ENCODE assay signal across 9 cellular contexts in the genomic region with DNA sequence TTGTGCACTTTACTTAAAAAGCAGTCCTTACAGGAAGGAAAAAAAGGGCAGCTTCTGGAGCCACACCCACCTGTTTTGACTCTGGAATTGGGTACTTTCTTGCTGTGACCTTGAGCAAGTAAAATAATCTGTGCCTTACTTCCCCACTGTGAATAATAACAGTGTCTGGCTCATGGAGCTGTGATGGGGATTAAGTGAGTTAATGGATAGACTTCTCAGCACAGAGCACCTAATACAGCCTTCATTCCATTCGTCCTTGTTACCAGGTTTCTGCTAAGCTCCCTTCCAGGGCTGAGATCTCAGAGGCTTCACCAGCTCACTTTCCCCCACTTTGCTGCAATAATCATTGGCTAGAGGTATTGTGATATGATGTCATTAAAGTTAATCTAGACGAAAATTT. TPM values are rescaled to one million over a fixed set of nuclear protein-coding genes. Genes with fewer than 3 reads are reported as not detected.
A peak's percentile ranks its signal among the peaks of the same experiment; 100 is the strongest.
DNase-seq lines count a peak whose midpoint lies in the region; ATAC-seq and TF ChIP-seq lines count a peak whose summit lies in the region.
"Had no signal": no experiment of that assay in that cellular context is flagged by ENCODE, and none has a peak within 500 bp of the region (broad histone marks: within the 10 kb centered on the region; RNA-seq: fewer than 3 reads in every experiment).

No MANE protein-coding gene starts in this region.

- POLR2A ChIA-PET in IMR-90 (lab: Charles Lee; ENCODE audit: unreplicated experiment), result no interaction called here

- H2AK9ac ChIP-seq in IMR-90 (replicated peaks; ENCODE audit: low read depth, low read length, poor library complexity), result no peak overlapping the region

- no peak overlapping the region for H3K9ac ChIP-seq in IMR-90 (ENCODE audit: low read depth, low read length)
- no peak overlapping the region for H3K9ac ChIP-seq in SU-DHL-6 (ENCODE audit: low read length)

- TF ChIP-seq POLR2A in IMR-90 (IDR thresholded peaks at IDR 0.05; ENCODE audit: low read depth, low read length), result no peak
- no peak for TF ChIP-seq POLR2A in gastrocnemius medialis (IDR thresholded peaks at IDR 0.05)

- peaks cover 2% of the 10 kb centered on the region; the same call in 1 of the 2 replicates for H3K9me1 ChIP-seq in IMR-90 (ENCODE audit: insufficient read depth, low read length)

- H3K14ac ChIP-seq in IMR-90 (replicated peaks; ENCODE audit: low read depth, low read length), result no peak overlapping the region

- peak overlapping the region; percentile 32 for H2AK5ac ChIP-seq in IMR-90 (ENCODE audit: low read depth, low read length)

- CTCF ChIA-PET in IMR-90 (lab: Yijun Ruan, JAX), result no interaction called here

- H3K23ac ChIP-seq in IMR-90 (ENCODE audit: low read depth, low read length), result no peak overlapping the region

- H3K9me2 ChIP-seq in SU-DHL-6 (replicated peaks; ENCODE audit: insufficient read depth, low read length), result no peaks in the 10 kb centered on the region

- H3K9me3 ChIP-seq in IMR-90 (ENCODE audit: control insufficient read depth, insufficient read depth, low read length) (no peaks in the 10 kb centered on the region), SU-DHL-6 (ENCODE audit: insufficient read depth, low read length) (no peaks in the 10 kb centered on the region), gastrocnemius medialis (no peaks in the 10 kb centered on the region)
- no peaks in the 10 kb centered on the region for H3K9me3 ChIP-seq in effector memory CD4-positive, alpha-beta T cell (ENCODE audit: control insufficient read depth, low read length)

- BruUV-seq in IMR-90 (replicated peaks; lab: Mats Ljungman, UMichigan), result no TSS peak

- no peaks in the 10 kb centered on the region for H3K79me2 ChIP-seq in SU-DHL-6 (ENCODE audit: insufficient read depth, low read length)

- no CpG with 5 or more reads among the region's 2 CpGs for WGBS in IMR-90 (ENCODE audit: extremely low coverage in 2 of 2, insufficient read length in 1 of 2), 2 experiments

- no peaks in the 10 kb centered on the region for H3F3A ChIP-seq in SU-DHL-6 (ENCODE audit: insufficient read depth)

- TF ChIP-seq CTCF in IMR-90 (conservative IDR thresholded peaks at IDR 0.05; ENCODE audit: low read depth, low read length), result no peak
- TF ChIP-seq CTCF in SU-DHL-6 (IDR thresholded peaks at IDR 0.05; ENCODE audit: insufficient read depth, low read length, poor library complexity, severe bottlenecking), result no peak
- no peak for TF ChIP-seq CTCF in gastrocnemius medialis (IDR thresholded peaks at IDR 0.05 in 4 of 5, conservative IDR thresholded peaks at IDR 0.05 in 1 of 5)

- H3K36me3 ChIP-seq in IMR-90 (ENCODE audit: control insufficient read depth, insufficient read depth, low read length) (no peaks in the 10 kb centered on the region), SU-DHL-6 (ENCODE audit: low read length) (no peaks in the 10 kb centered on the region), gastrocnemius medialis (no peaks in the 10 kb centered on the region)
- H3K36me3 ChIP-seq in effector memory CD4-positive, alpha-beta T cell (ENCODE audit: control insufficient read depth, insufficient read depth, low read length), result no peaks in the 10 kb centered on the region

- peak overlapping the region; percentile 50; the same call in 1 of the 2 replicates for H3K27ac ChIP-seq in IMR-90 (ENCODE audit: insufficient read depth, low read length)
- no peak overlapping the region for H3K27ac ChIP-seq in SU-DHL-6 (ENCODE audit: low read depth, low read length)
- peak overlapping the region; percentile 30 for H3K27ac ChIP-seq in effector memory CD4-positive, alpha-beta T cell (ENCODE audit: insufficient read depth, low read length, poor library complexity, severe bottlenecking)
- H3K27ac ChIP-seq in gastrocnemius medialis, result peak overlapping the region; percentile 11 to 59 (median 24)

- H3K56ac ChIP-seq in IMR-90 (ENCODE audit: extremely low read depth, insufficient read depth, low read length), result no peak overlapping the region

- H4K91ac ChIP-seq in IMR-90 (ENCODE audit: insufficient read depth, low read depth, low read length), result peak overlapping the region; percentile 68

- peak overlapping the region; percentile 34; the same call in 1 of the 2 replicates for H3K4ac ChIP-seq in IMR-90 (ENCODE audit: low read depth, low read length)

- peak overlapping the region; percentile 83; the same call in 1 of the 2 replicates for H2BK20ac ChIP-seq in IMR-90 (ENCODE audit: low read depth, low read length)

- in situ Hi-C loops in IMR-90 (cut with MboI; ENCODE audit: low sequenced_read_pairs) (no loop called here), gastrocnemius medialis (cut with MboI; ENCODE audit: low sequenced_read_pairs in 4 of 4) (no loop called here)

- H2AFZ ChIP-seq in IMR-90 (replicated peaks; ENCODE audit: low read length, poor library complexity) (no peak overlapping the region), SU-DHL-6 (ENCODE audit: low read depth, low read length, severe bottlenecking) (peak overlapping the region; percentile 2)

- TF ChIP-seq RAD21 in IMR-90 (IDR thresholded peaks at IDR 0.05; ENCODE audit: low read length), result no peak

- peak overlapping the region; percentile 61; the same call in 1 of the 2 replicates for H4K5ac ChIP-seq in IMR-90 (ENCODE audit: low read depth, low read length)

- H2BK120ac ChIP-seq in IMR-90 (ENCODE audit: low read depth, low read length), result peak overlapping the region; percentile 69

- H2BK15ac ChIP-seq in IMR-90 (ENCODE audit: low read depth, low read length), result peak overlapping the region; percentile 33; the same call in 1 of the 3 replicates

- peaks cover 12% of the 10 kb centered on the region for H3K4me1 ChIP-seq in IMR-90 (ENCODE audit: control insufficient read depth, insufficient read depth, low read length)
- peaks cover 15% of the 10 kb centered on the region for H3K4me1 ChIP-seq in effector memory CD4-positive, alpha-beta T cell (ENCODE audit: control insufficient read depth, insufficient read depth, low read length, poor library complexity, severe bottlenecking)
- H3K4me1 ChIP-seq in gastrocnemius medialis, result peaks cover 0 to 5% of the 10 kb centered on the region in 2 donors

- H3K4me3 ChIP-seq in IMR-90 (ENCODE audit: insufficient read depth, low read depth, low read length) (no peak overlapping the region), SU-DHL-6 (ENCODE audit: insufficient read depth, low read length, poor library complexity, severe bottlenecking) (no peak overlapping the region), gastrocnemius medialis (no peak overlapping the region)
- no peak overlapping the region for H3K4me3 ChIP-seq in effector memory CD4-positive, alpha-beta T cell (ENCODE audit: insufficient read depth, low read depth, low read length, poor library complexity, severe bottlenecking)

- no peak overlapping the region; a peak in 1 of 4 replicates for H4K8ac ChIP-seq in IMR-90 (ENCODE audit: low read depth in 2 of 2, low read length in 2 of 2)

- no peak for DNase-seq in IMR-90
- DNase-seq in effector memory CD4-positive, alpha-beta T cell, result no peak
- no peak for DNase-seq in gastrocnemius medialis
- DNase-seq in COLO829 (ENCODE audit: low spot score), result no peak
- no peak for DNase-seq in anterior cingulate cortex (lab: John Stamatoyannopoulos, UW)
- DNase-seq in DMS79 treated with DMSO at 0.1 percent for 48 hours (lab: John Stamatoyannopoulos, UW), result no peak
- DNase-seq: NCI-H524 had no signal

- dilution Hi-C loops in IMR-90 (cut with HindIII; ENCODE audit: low sequenced_read_pairs, unreplicated experiment), result no loop called here

- H3K4me2 ChIP-seq in IMR-90 (ENCODE audit: low read depth, low read length) (no peak overlapping the region; the same call in 1 of the 2 replicates), SU-DHL-6 (ENCODE audit: low read depth, low read length, poor library complexity, severe bottlenecking) (peak overlapping the region; percentile 32)

- peak overlapping the region; percentile 89 for H3K18ac ChIP-seq in IMR-90 (ENCODE audit: low read depth, low read length)

- no peaks in the 10 kb centered on the region for H3K79me1 ChIP-seq in IMR-90 (ENCODE audit: low read depth in 1 of 2, low read length in 2 of 2)

- H2BK5ac ChIP-seq in IMR-90 (ENCODE audit: low read depth, low read length, poor library complexity, severe bottlenecking), result no peak overlapping the region

- ATAC-seq in IMR-90 (ENCODE audit: low read depth), result no peak
- ATAC-seq in gastrocnemius medialis, result no peak
- ATAC-seq in HG03571 (IDR thresholded peaks at IDR 0.05; ENCODE audit: unreplicated experiment), result no peak

- peaks cover 10% of the 10 kb centered on the region; the same call in 1 of the 2 replicates for H3K27me3 ChIP-seq in IMR-90 (ENCODE audit: control insufficient read depth, insufficient read depth, low read length)
- no peaks in the 10 kb centered on the region for H3K27me3 ChIP-seq in SU-DHL-6 (ENCODE audit: low read length)
- H3K27me3 ChIP-seq in effector memory CD4-positive, alpha-beta T cell (replicated peaks; ENCODE audit: control insufficient read depth, insufficient read depth, low read length, poor library complexity, severe bottlenecking), result no peaks in the 10 kb centered on the region
- no peaks in the 10 kb centered on the region for H3K27me3 ChIP-seq in gastrocnemius medialis

- intact Hi-C loops in IMR-90 (cut with micrococcal nuclease), result no loop called here
- intact Hi-C loops in gastrocnemius medialis (cut with DNase I; ENCODE audit: low total_unique reads), result no loop called here

- H4K20me1 ChIP-seq in IMR-90 (ENCODE audit: insufficient read depth, low read length), result no peaks in the 10 kb centered on the region
- H4K20me1 ChIP-seq in SU-DHL-6 (ENCODE audit: low read depth, low read length), result no peaks in the 10 kb centered on the region

TF ChIP-seq in IMR-90, 13 proteins besides CTCF, POLR2A, EP300 and RAD21 (continues in another document):
- no peak for TF ChIP-seq CHD1 (IDR thresholded peaks at IDR 0.05; ENCODE audit: low read depth, low read length)
- TF ChIP-seq, protein P1, sequence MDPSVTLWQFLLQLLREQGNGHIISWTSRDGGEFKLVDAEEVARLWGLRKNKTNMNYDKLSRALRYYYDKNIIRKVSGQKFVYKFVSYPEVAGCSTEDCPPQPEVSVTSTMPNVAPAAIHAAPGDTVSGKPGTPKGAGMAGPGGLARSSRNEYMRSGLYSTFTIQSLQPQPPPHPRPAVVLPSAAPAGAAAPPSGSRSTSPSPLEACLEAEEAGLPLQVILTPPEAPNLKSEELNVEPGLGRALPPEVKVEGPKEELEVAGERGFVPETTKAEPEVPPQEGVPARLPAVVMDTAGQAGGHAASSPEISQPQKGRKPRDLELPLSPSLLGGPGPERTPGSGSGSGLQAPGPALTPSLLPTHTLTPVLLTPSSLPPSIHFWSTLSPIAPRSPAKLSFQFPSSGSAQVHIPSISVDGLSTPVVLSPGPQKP (IDR thresholded peaks at IDR 0.05; ENCODE audit: borderline replicate concordance, low read depth, low read length), result no peak
- TF ChIP-seq MAFK (IDR thresholded peaks at IDR 0.05; ENCODE audit: low read depth, low read length), result no peak
- no peak for TF ChIP-seq BHLHE40 (IDR thresholded peaks at IDR 0.05; ENCODE audit: low read depth, low read length)
- no peak for TF ChIP-seq NFE2L2 (IDR thresholded peaks at IDR 0.05; ENCODE audit: low read depth, low read length)

RNA-seq across cellular contexts. Expression of a gene that starts 20.0 kb away (rescaled TPM):
- total RNA-seq in IMR-90 (2012; rRNA removed) (under 0.01 and 0.36 TPM in 2 replicates), gastrocnemius medialis (10 to 100 TPM in 2 of 4 donors, 1 to 10 TPM in 2; 3.4 to 43.3 (median 10.3) TPM)
- polyA plus RNA-seq in IMR-90 (2012; rRNA removed), result 0.14 and 0.19 TPM in 2 replicates
- polyA plus RNA-seq in IMR-90 (2012; cell fraction: cytosol; rRNA removed), result 0.13 and 0.23 TPM in 2 replicates
- polyA plus RNA-seq in IMR-90 (2012; cell fraction: nucleus; rRNA removed; ENCODE audit: low replicate concordance), result 0.20 and 0.23 TPM in 2 replicates
